ENCODE assay signal across 9 cellular contexts in genomic region chr2:199992296-199992695, GRCh38.
"Had no signal": no experiment of that assay in that cellular context is flagged by ENCODE, and none has a peak within 500 bp of the region (broad histone marks: within the 10 kb centered on the region; RNA-seq: fewer than 3 reads in every experiment).

No MANE protein-coding gene starts in this region.

- H2AFZ ChIP-seq: GM23338 had no signal

- DNase-seq: H9, HCEC 1CT, HFFc6, Karpas-422, KBM-7 had no signal

- ATAC-seq: GM23338, HepG2 had no signal

- H3K27ac ChIP-seq: HL-60, KMS-11 had no signal

- H3K4me2 ChIP-seq: GM23338, KMS-11 had no signal

- H3K9ac ChIP-seq: KMS-11 had no signal

- H3K4me3 ChIP-seq: GM23338 had no signal
